Comparison of ENCODE assay signal across 8 cellular contexts in the genomic region with DNA sequence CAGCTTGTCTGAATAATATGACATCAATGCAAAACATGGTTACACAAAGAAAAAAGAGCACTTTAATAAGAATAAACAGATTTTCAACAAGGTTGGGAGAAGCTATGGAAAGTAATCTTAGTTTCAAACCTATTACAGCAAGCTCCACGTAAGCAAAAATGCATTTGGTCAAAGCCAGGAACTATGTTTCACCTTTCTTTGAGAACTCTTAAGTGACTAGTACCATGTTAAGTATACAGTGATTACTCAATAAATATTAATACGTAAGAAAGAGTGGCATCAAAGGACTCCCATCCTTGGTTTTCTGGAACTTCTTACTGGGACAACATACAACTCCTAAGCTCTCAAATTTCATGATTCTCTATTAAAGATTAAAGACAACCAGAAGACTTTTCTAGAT.
"Had no signal": no experiment of that assay in that cellular context is flagged by ENCODE, and none has a peak within 500 bp of the region (broad histone marks: within the 10 kb centered on the region; RNA-seq: fewer than 3 reads in every experiment).

No MANE protein-coding gene starts in this region.

- ATAC-seq: GM23338, HCT116 had no signal

- H3K4me1 ChIP-seq: HAP-1 had no signal

- H3K36me3 ChIP-seq: HAP-1 had no signal

- H3K9ac ChIP-seq: GM23248 had no signal

- H3K9me3 Mint-ChIP-seq: GM23338, HFFc6 had no signal

- H3K9me3 ChIP-seq: HAP-1 had no signal

- H3K4me3 ChIP-seq: GM23248, GM23338, HAP-1 had no signal

- H3K4me2 ChIP-seq: GM23338 had no signal

- H3K27ac ChIP-seq: GM23248 had no signal

- DNase-seq: GM23248, GOT3, H7, HCEC 1CT, HFFc6 had no signal

- H3K4me3 Mint-ChIP-seq: GM23338, HFFc6 had no signal

- H3K4me1 Mint-ChIP-seq: GM23338 had no signal

- H2AFZ ChIP-seq: GM23248, GM23338 had no signal

- H3K27ac Mint-ChIP-seq: GM23338, HFFc6 had no signal
